ENCODE assay signal across 8 cellular contexts in the genomic region with DNA sequence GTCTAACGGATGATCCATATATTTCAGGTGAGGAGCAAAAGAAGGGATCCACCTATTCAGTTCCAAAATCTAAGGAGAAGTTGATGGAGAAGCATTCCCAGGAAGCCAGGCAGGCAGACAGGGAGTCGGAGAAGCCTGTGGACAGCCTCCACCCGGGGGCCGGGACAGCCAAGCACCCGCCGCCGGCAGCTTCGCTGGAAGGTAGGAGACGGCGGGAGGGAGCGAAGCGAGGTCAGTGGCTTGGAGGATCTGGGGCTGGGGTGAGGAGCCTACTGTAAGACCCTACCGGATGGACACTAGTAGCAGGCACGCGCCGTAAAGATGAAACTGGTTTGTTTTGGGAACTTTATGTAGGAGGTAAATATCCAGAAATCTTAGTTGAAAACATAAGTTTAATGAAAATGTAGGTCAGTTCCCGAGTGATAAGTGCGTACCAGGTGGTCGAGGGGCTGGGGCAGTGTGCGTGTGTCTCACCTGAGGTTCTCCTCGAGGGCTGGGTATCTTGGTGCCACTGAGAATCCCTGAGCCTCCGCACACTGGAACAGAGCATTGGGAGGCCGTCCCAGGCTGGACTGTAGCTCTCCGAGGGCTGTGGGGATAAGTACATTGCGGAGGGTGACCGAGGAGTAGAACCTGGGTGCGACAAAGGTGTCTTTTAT. TPM values are rescaled to one million over a fixed set of nuclear protein-coding genes. Genes with fewer than 3 reads are reported as not detected.
DNase-seq lines count a peak whose midpoint lies in the region; ATAC-seq and TF ChIP-seq lines count a peak whose summit lies in the region.

No MANE protein-coding gene starts in this region.

- CTCF ChIA-PET in Calu3 (lab: Charles Lee): interaction anchor here (0.6 to 1.7 kb wide), 3 partner anchors 19 to 42 kb away, joined by 4 to 6 read pairs (median 4); a partner anchor contains a TSS

- peak overlapping the region; percentile 98 for H3K4me3 Mint-ChIP-seq in Calu3 (ENCODE audit: low read depth, unreplicated experiment)
- peak overlapping the region; percentile 87 for H3K4me3 Mint-ChIP-seq in activated naive CD8-positive, alpha-beta T cell treated with anti-CD3 and anti-CD28 coated beads, Interleukin-2, amount 10 ng/mL, durations not matched to agents 7 days and 5 days
- H3K4me3 Mint-ChIP-seq in stimulated activated naive B cell treated with anti-CD40 and anti-IgM and Interleukin-4, amounts not matched to agents 10 μg/mL and 1 μg/mL and 100 μg/mL, for 72 hours: peak overlapping the region; percentile 94 to 96

- BruUV-seq in Calu3 (replicated peaks; lab: Mats Ljungman, UMichigan): no TSS peak

- peaks cover 20% of the 10 kb centered on the region for H3K4me1 Mint-ChIP-seq in Calu3 (ENCODE audit: low read depth, unreplicated experiment)
- H3K4me1 Mint-ChIP-seq in activated naive CD8-positive, alpha-beta T cell treated with anti-CD3 and anti-CD28 coated beads, Interleukin-2, amount 10 ng/mL, durations not matched to agents 7 days and 5 days: peaks cover 31% of the 10 kb centered on the region
- peaks cover 27 to 46% of the 10 kb centered on the region in 2 donors for H3K4me1 Mint-ChIP-seq in stimulated activated naive B cell treated with anti-CD40 and anti-IgM and Interleukin-4, amounts not matched to agents 10 μg/mL and 1 μg/mL and 100 μg/mL, for 72 hours

- H3K9me3 ChIP-seq in HUES48 (ENCODE audit: control insufficient read depth, insufficient read depth, low read length) (no peaks in the 10 kb centered on the region), iPS-18a (ENCODE audit: control insufficient read depth, low read depth, low read length) (no peaks in the 10 kb centered on the region)

- H3K36me3 ChIP-seq in HUES48 (ENCODE audit: control insufficient read depth, insufficient read depth, low read length) (peaks cover 32% of the 10 kb centered on the region), iPS-18a (ENCODE audit: control insufficient read depth, low read depth, low read length) (peaks cover 16% of the 10 kb centered on the region)

- H3K27ac ChIP-seq in HUES48 (ENCODE audit: low read depth, low read length) (peak overlapping the region; percentile 73), iPS-18a (ENCODE audit: low read length) (no peak overlapping the region)

- intact Hi-C loops in Calu3 (cut with micrococcal nuclease; ENCODE audit: unreplicated experiment): no loop called here

- no peaks in the 10 kb centered on the region for H3K9me3 Mint-ChIP-seq in Calu3 (ENCODE audit: low read depth, unreplicated experiment)
- H3K9me3 Mint-ChIP-seq in activated naive CD8-positive, alpha-beta T cell treated with anti-CD3 and anti-CD28 coated beads, Interleukin-2, amount 10 ng/mL, durations not matched to agents 7 days and 5 days: no peaks in the 10 kb centered on the region
- no peaks in the 10 kb centered on the region for H3K9me3 Mint-ChIP-seq in stimulated activated naive B cell treated with anti-CD40 and anti-IgM and Interleukin-4, amounts not matched to agents 10 μg/mL and 1 μg/mL and 100 μg/mL, for 72 hours

- POLR2A ChIA-PET in activated naive CD8-positive, alpha-beta T cell treated with anti-CD3 and anti-CD28 coated beads, Interleukin-2, amount 10 ng/mL, durations not matched to agents 7 days and 5 days (lab: Charles Lee): interaction anchor here (1.1 to 2.2 kb wide), 2 partner anchors 28 to 65 kb away, joined by 4 to 6 read pairs; a partner anchor contains a TSS

- H3K9ac ChIP-seq in HUES48 (ENCODE audit: low read depth, low read length) (peak overlapping the region; percentile 65), iPS-18a (ENCODE audit: low read length) (peak overlapping the region; percentile 81)

- no peaks in the 10 kb centered on the region for H3K4me1 ChIP-seq in HUES48 (ENCODE audit: control insufficient read depth, insufficient read depth, low read length)
- peaks cover 5% of the 10 kb centered on the region for H3K4me1 ChIP-seq in iPS-18a (ENCODE audit: control insufficient read depth, low read depth, low read length)

- no peak for ATAC-seq in activated naive CD8-positive, alpha-beta T cell treated with anti-CD3 and anti-CD28 coated beads, Interleukin-2, amount 10 ng/mL, durations not matched to agents 7 days and 5 days (ENCODE audit: low read depth)
- ATAC-seq in stimulated activated naive B cell treated with anti-CD40 and anti-IgM and Interleukin-4, amounts not matched to agents 10 μg/mL and 1 μg/mL and 100 μg/mL, for 72 hours (replicated peaks): peak; percentile 19 to 30
- ATAC-seq in GM19467 (IDR thresholded peaks at IDR 0.05; ENCODE audit: unreplicated experiment) (no peak), HG03039 (IDR thresholded peaks at IDR 0.05; ENCODE audit: unreplicated experiment) (no peak)

- H3K27ac Mint-ChIP-seq in Calu3 (ENCODE audit: unreplicated experiment): peak overlapping the region; percentile 88
- H3K27ac Mint-ChIP-seq in activated naive CD8-positive, alpha-beta T cell treated with anti-CD3 and anti-CD28 coated beads, Interleukin-2, amount 10 ng/mL, durations not matched to agents 7 days and 5 days: peak overlapping the region; percentile 77
- H3K27ac Mint-ChIP-seq in stimulated activated naive B cell treated with anti-CD40 and anti-IgM and Interleukin-4, amounts not matched to agents 10 μg/mL and 1 μg/mL and 100 μg/mL, for 72 hours: peak overlapping the region; percentile 88

- H3K36me3 Mint-ChIP-seq in Calu3 (ENCODE audit: insufficient read depth, unreplicated experiment): peaks cover 82% of the 10 kb centered on the region
- H3K36me3 Mint-ChIP-seq in activated naive CD8-positive, alpha-beta T cell treated with anti-CD3 and anti-CD28 coated beads, Interleukin-2, amount 10 ng/mL, durations not matched to agents 7 days and 5 days: peaks cover 31% of the 10 kb centered on the region
- H3K36me3 Mint-ChIP-seq in stimulated activated naive B cell treated with anti-CD40 and anti-IgM and Interleukin-4, amounts not matched to agents 10 μg/mL and 1 μg/mL and 100 μg/mL, for 72 hours: peaks cover 27 to 49% of the 10 kb centered on the region in 2 donors

- DNase-seq in Calu3 (peak; percentile 34), NCI-H1436 (lab: John Stamatoyannopoulos, UW) (no peak)
- no peak for DNase-seq in activated naive CD8-positive, alpha-beta T cell treated with anti-CD3 and anti-CD28 coated beads, Interleukin-2, amount 10 ng/mL, durations not matched to agents 7 days and 5 days
- no peak for DNase-seq in stimulated activated naive B cell treated with anti-CD40 and anti-IgM and Interleukin-4, amounts not matched to agents 10 μg/mL and 1 μg/mL and 100 μg/mL, for 72 hours

- no peaks in the 10 kb centered on the region for H3K27me3 ChIP-seq in HUES48 (ENCODE audit: control insufficient read depth, insufficient read depth, low read length)
- H3K27me3 ChIP-seq in iPS-18a (ENCODE audit: control insufficient read depth, insufficient read depth, low read length): no peaks in the 10 kb centered on the region

- no peak for TF ChIP-seq CTCF in Calu3 (IDR thresholded peaks at IDR 0.05; ENCODE audit: unreplicated experiment)

- H3K27me3 Mint-ChIP-seq in Calu3 (ENCODE audit: unreplicated experiment): no peaks in the 10 kb centered on the region
- no peaks in the 10 kb centered on the region for H3K27me3 Mint-ChIP-seq in activated naive CD8-positive, alpha-beta T cell treated with anti-CD3 and anti-CD28 coated beads, Interleukin-2, amount 10 ng/mL, durations not matched to agents 7 days and 5 days
- H3K27me3 Mint-ChIP-seq in stimulated activated naive B cell treated with anti-CD40 and anti-IgM and Interleukin-4, amounts not matched to agents 10 μg/mL and 1 μg/mL and 100 μg/mL, for 72 hours: no peaks in the 10 kb centered on the region

- H3K4me3 ChIP-seq in HUES48 (ENCODE audit: low read depth, low read length) (peak overlapping the region; percentile 98), iPS-18a (ENCODE audit: low read length) (peak overlapping the region; percentile 87)

RNA-seq across cellular contexts. Expression of a gene that starts 0.7 kb away (rescaled TPM):
- 23.5 and 27.3 TPM in 2 replicates for total RNA-seq in Calu3 (2022)
- 10 to 100 TPM in 1 of 2 experiments, 1 to 10 TPM in 1; 9.8 to 11.6 TPM for total RNA-seq in activated naive CD8-positive, alpha-beta T cell treated with anti-CD3 and anti-CD28 coated beads, Interleukin-2, amount 10 ng/mL, durations not matched to agents 7 days and 5 days

RNA-seq across cellular contexts. Expression of a gene that starts 0.8 kb away (rescaled TPM):
- total RNA-seq in Calu3 (2022): 132 and 135 TPM in 2 replicates
- 10 to 100 TPM; 88.1 to 96.3 TPM for total RNA-seq in activated naive CD8-positive, alpha-beta T cell treated with anti-CD3 and anti-CD28 coated beads, Interleukin-2, amount 10 ng/mL, durations not matched to agents 7 days and 5 days

RNA-seq across cellular contexts. Expression of a gene that starts 28.1 kb away (rescaled TPM):
- 102 and 106 TPM in 2 replicates for total RNA-seq in Calu3 (2022)
- total RNA-seq in activated naive CD8-positive, alpha-beta T cell treated with anti-CD3 and anti-CD28 coated beads, Interleukin-2, amount 10 ng/mL, durations not matched to agents 7 days and 5 days: 100 to 1,000 TPM; 103 to 104 TPM

RNA-seq across cellular contexts. Expression of a gene that starts 43.2 kb away (rescaled TPM):
- total RNA-seq in Calu3 (2022): 20.7 and 23.6 TPM in 2 replicates
- total RNA-seq in activated naive CD8-positive, alpha-beta T cell treated with anti-CD3 and anti-CD28 coated beads, Interleukin-2, amount 10 ng/mL, durations not matched to agents 7 days and 5 days: 1 to 10 TPM; 7.6 to 8.0 TPM

RNA-seq across cellular contexts. Expression of a gene that starts 44.9 kb away (rescaled TPM):
- not detected in 2 replicates for total RNA-seq in Calu3 (2022)
- not detected for total RNA-seq in activated naive CD8-positive, alpha-beta T cell treated with anti-CD3 and anti-CD28 coated beads, Interleukin-2, amount 10 ng/mL, durations not matched to agents 7 days and 5 days

Comparison
In these comparisons a context has a peak if more than half of its experiments do, and no peak if none do; other contexts are left out.
1. ATAC-seq: peak in stimulated activated naive B cell treated with anti-CD40 and anti-IgM and Interleukin-4, amounts not matched to agents 10 μg/mL and 1 μg/mL and 100 μg/mL, for 72 hours (2 of 2); none in activated naive CD8-positive, alpha-beta T cell treated with anti-CD3 and anti-CD28 coated beads, Interleukin-2, amount 10 ng/mL, durations not matched to agents 7 days and 5 days (single experiment), GM19467 (single experiment) and HG03039 (single experiment).
2. Peak in every context shown above with its lines, with median percentiles within 50 percentile points of each other: H3K27ac Mint-ChIP-seq and H3K4me3 Mint-ChIP-seq.